Comparison of ENCODE assay signal across 21 cellular contexts in genomic region chr12:127785936-127786335, GRCh38.
"Had no signal": no experiment of that assay in that cellular context is flagged by ENCODE, and none has a peak within 500 bp of the region (broad histone marks: within the 10 kb centered on the region; RNA-seq: fewer than 3 reads in every experiment).

No MANE protein-coding gene starts in this region.

- DNase-seq: activated CD4-positive, alpha-beta T cell treated with anti-CD3 and anti-CD28 coated beads, Interleukin-2, amount 50 U/mL, for 1 hour; activated CD8-positive, alpha-beta memory T cell treated with anti-CD3 and anti-CD28 coated beads, Interleukin-2, amount 50 U/mL, for 4 hours; activated naive CD4-positive, alpha-beta T cell treated with anti-CD3 and anti-CD28 coated beads, Interleukin-2, amount 10 ng/mL, durations not matched to agents 7 days and 5 days; activated naive CD8-positive, alpha-beta T cell treated with anti-CD3 and anti-CD28 coated beads, Interleukin-2, amount 50 U/mL, for 24 hours; activated T-cell treated with anti-CD3 and anti-CD28 coated beads, Interleukin-2, amount 50 U/mL, for 4 hours; effector memory CD4-positive, alpha-beta T cell; islet precursor cell; left colon; lower lobe of right lung; stimulated activated CD4-positive, alpha-beta T cell treated with anti-CD3 and anti-CD28 coated beads, Interleukin-4, amount 100 ng/mL, for 24 hours; T1000; upper lobe of left lung had no signal

- FAIRE-seq: bronchial epithelial cell, endothelial cell of umbilical vein had no signal

- H3K9me3 ChIP-seq: ascending aorta, esophagus muscularis mucosa, lower lobe of right lung, thoracic aorta, upper lobe of left lung had no signal

- H3K36me3 ChIP-seq: ascending aorta, esophagus muscularis mucosa, lower lobe of right lung, thoracic aorta, upper lobe of left lung had no signal

- H3K27me3 Mint-ChIP-seq: activated naive CD4-positive, alpha-beta T cell treated with anti-CD3 and anti-CD28 coated beads, Interleukin-2, amount 10 ng/mL, durations not matched to agents 7 days and 5 days; activated naive CD8-positive, alpha-beta T cell treated with anti-CD3 and anti-CD28 coated beads, Interleukin-2, amount 50 U/mL, for 24 hours; dendritic cell treated with granulocyte-macrophage colony-stimulating factor and Interleukin-4, amounts not matched to agents 40 ng/mL and 50 ng/mL, for 4 days had no signal

- H3K4me1 Mint-ChIP-seq: activated naive CD4-positive, alpha-beta T cell treated with anti-CD3 and anti-CD28 coated beads, Interleukin-2, amount 10 ng/mL, durations not matched to agents 7 days and 5 days; activated naive CD8-positive, alpha-beta T cell treated with anti-CD3 and anti-CD28 coated beads, Interleukin-2, amount 50 U/mL, for 24 hours; stimulated activated effector memory CD8-positive, alpha-beta T cell treated with anti-CD3 and anti-CD28 coated beads, Interleukin-12 subunit alpha, Interleukin-12 subunit beta, amount 100 ng/mL, for 72 hours had no signal

- H3K36me3 Mint-ChIP-seq: activated naive CD4-positive, alpha-beta T cell treated with anti-CD3 and anti-CD28 coated beads, Interleukin-2, amount 10 ng/mL, durations not matched to agents 7 days and 5 days; stimulated activated effector memory CD8-positive, alpha-beta T cell treated with anti-CD3 and anti-CD28 coated beads, Interleukin-12 subunit alpha, Interleukin-12 subunit beta, amount 100 ng/mL, for 72 hours had no signal

- H3K4me2 ChIP-seq: smooth muscle cell had no signal

- H3K4me3 ChIP-seq: ascending aorta, esophagus muscularis mucosa, lower lobe of right lung, smooth muscle cell, thoracic aorta, upper lobe of left lung had no signal

- H3K4me1 ChIP-seq: lower lobe of right lung, upper lobe of left lung had no signal

- H3K27me3 ChIP-seq: ascending aorta, esophagus muscularis mucosa, upper lobe of left lung had no signal

- H3K9me3 Mint-ChIP-seq: dendritic cell treated with granulocyte-macrophage colony-stimulating factor and Interleukin-4, amounts not matched to agents 40 ng/mL and 50 ng/mL, for 4 days had no signal

- H3K27ac Mint-ChIP-seq: activated naive CD4-positive, alpha-beta T cell treated with anti-CD3 and anti-CD28 coated beads, Interleukin-2, amount 10 ng/mL, durations not matched to agents 7 days and 5 days; activated naive CD8-positive, alpha-beta T cell treated with anti-CD3 and anti-CD28 coated beads, Interleukin-2, amount 50 U/mL, for 24 hours; dendritic cell treated with granulocyte-macrophage colony-stimulating factor and Interleukin-4, amounts not matched to agents 40 ng/mL and 50 ng/mL, for 4 days; progenitor cell of endocrine pancreas; stimulated activated effector memory CD8-positive, alpha-beta T cell treated with anti-CD3 and anti-CD28 coated beads, Interleukin-12 subunit alpha, Interleukin-12 subunit beta, amount 100 ng/mL, for 72 hours had no signal

- H3K27ac ChIP-seq: ascending aorta, esophagus muscularis mucosa, lower lobe of right lung, thoracic aorta, upper lobe of left lung had no signal

- H3K4me3 Mint-ChIP-seq: activated naive CD4-positive, alpha-beta T cell treated with anti-CD3 and anti-CD28 coated beads, Interleukin-2, amount 10 ng/mL, durations not matched to agents 7 days and 5 days; activated naive CD8-positive, alpha-beta T cell treated with anti-CD3 and anti-CD28 coated beads, Interleukin-2, amount 50 U/mL, for 24 hours; activated T-cell treated with anti-CD3 and anti-CD28 coated beads, Interleukin-2, amount 50 U/mL, for 4 hours; dendritic cell treated with granulocyte-macrophage colony-stimulating factor and Interleukin-4, amounts not matched to agents 40 ng/mL and 50 ng/mL, for 4 days; stimulated activated effector memory CD8-positive, alpha-beta T cell treated with anti-CD3 and anti-CD28 coated beads, Interleukin-12 subunit alpha, Interleukin-12 subunit beta, amount 100 ng/mL, for 72 hours had no signal
